In genomic region chr18:11181629-11182028, GRCh38 we compare ENCODE assay signal across 2 cellular contexts. TPM values are rescaled to one million over a fixed set of nuclear protein-coding genes. Genes with fewer than 3 reads are reported as not detected.
"Had no signal": no experiment of that assay in that cellular context is flagged by ENCODE, and none has a peak within 500 bp of the region (broad histone marks: within the 10 kb centered on the region; RNA-seq: fewer than 3 reads in every experiment).

No MANE protein-coding gene starts in this region.

RNA-seq across cellular contexts. Expression of gene PIEZO2, which starts 32.3 kb away (rescaled TPM):
- total RNA-seq: PC-3, PC-9 had no signal
